In genomic region chr9:130201974-130202373, GRCh38 we compare ENCODE assay signal across 1 cellular context.
A peak's percentile ranks its signal among the peaks of the same experiment; 100 is the strongest.
TF ChIP-seq lines count a peak whose summit lies in the region.

No MANE protein-coding gene starts in this region.

TF ChIP-seq in HepG2, 621 proteins besides CTCF, POLR2A, EP300 and RAD21 (continued from another document and continues in another):
- TF ChIP-seq ZNF597 (CRISPR knock-in tag; IDR thresholded peaks at IDR 0.05), result no peak
- TF ChIP-seq ZNF382 (CRISPR knock-in tag; IDR thresholded peaks at IDR 0.05; ENCODE audit: borderline replicate concordance), result no peak
- TF ChIP-seq MED1 (CRISPR knock-in tag; IDR thresholded peaks at IDR 0.05), result peak; percentile 46
- no peak for TF ChIP-seq ZC3H4 (CRISPR knock-in tag; IDR thresholded peaks at IDR 0.05; ENCODE audit: borderline replicate concordance)
- no peak for TF ChIP-seq ZNF670 (CRISPR knock-in tag; IDR thresholded peaks at IDR 0.05; ENCODE audit: borderline replicate concordance)
- TF ChIP-seq MEIS2 (CRISPR knock-in tag; IDR thresholded peaks at IDR 0.05), result no peak
- no peak for TF ChIP-seq SP140L (CRISPR knock-in tag; IDR thresholded peaks at IDR 0.05; ENCODE audit: borderline replicate concordance)
- no peak for TF ChIP-seq CHD4 (IDR thresholded peaks at IDR 0.05; ENCODE audit: borderline replicate concordance, low read length)
- 0 out of 2 replicates have a peak, but pooled peaks have one; percentile 20 for TF ChIP-seq HES4 (CRISPR knock-in tag; IDR thresholded peaks at IDR 0.05; ENCODE audit: borderline replicate concordance)
- TF ChIP-seq ZXDC (CRISPR knock-in tag; IDR thresholded peaks at IDR 0.05), result no peak
- peak; percentile 44 for TF ChIP-seq ZFX (CRISPR knock-in tag; IDR thresholded peaks at IDR 0.05; ENCODE audit: low read depth)
- no peak for TF ChIP-seq FIP1L1 (IDR thresholded peaks at IDR 0.05; ENCODE audit: borderline replicate concordance, insufficient read depth, low read depth, low read length)
- no peak for TF ChIP-seq FOXK2 (IDR thresholded peaks at IDR 0.05)
- TF ChIP-seq TOE1 (CRISPR knock-in tag; IDR thresholded peaks at IDR 0.05), result no peak
- no peak for TF ChIP-seq NFE2L2 (IDR thresholded peaks at IDR 0.05; ENCODE audit: low read length)
- no peak for TF ChIP-seq FOSL2 (CRISPR knock-in tag; IDR thresholded peaks at IDR 0.05)
- TF ChIP-seq MXD4 (CRISPR knock-in tag; IDR thresholded peaks at IDR 0.05), result no peak
- no peak for TF ChIP-seq RBFOX2 (IDR thresholded peaks at IDR 0.05; ENCODE audit: low read depth, low read length)
- TF ChIP-seq ZBTB21 (CRISPR knock-in tag; IDR thresholded peaks at IDR 0.05), result no peak
- peak; percentile 35; the same call in 1 of the 2 replicates for TF ChIP-seq SOX5 (CRISPR knock-in tag; IDR thresholded peaks at IDR 0.05; ENCODE audit: borderline replicate concordance)
- no peak for TF ChIP-seq U2AF2 (IDR thresholded peaks at IDR 0.05; ENCODE audit: low read depth, low read length)
- TF ChIP-seq STAT6 (CRISPR knock-in tag; IDR thresholded peaks at IDR 0.05; ENCODE audit: borderline replicate concordance), result no peak
- no peak for TF ChIP-seq SRSF1 (optimal IDR thresholded peaks at IDR 0.05; ENCODE audit: low read depth, low read length)
- no peak for TF ChIP-seq SATB2 (CRISPR knock-in tag; IDR thresholded peaks at IDR 0.05)
- TF ChIP-seq ATF7 (IDR thresholded peaks at IDR 0.05), result no peak
- no peak for TF ChIP-seq ATF7 (CRISPR knock-in tag; IDR thresholded peaks at IDR 0.05)
- TF ChIP-seq ZNF772 (CRISPR knock-in tag; IDR thresholded peaks at IDR 0.05), result no peak
- TF ChIP-seq YEATS4 (CRISPR knock-in tag; IDR thresholded peaks at IDR 0.05; ENCODE audit: borderline replicate concordance), result no peak
- TF ChIP-seq MIER2 (CRISPR knock-in tag; IDR thresholded peaks at IDR 0.05), result no peak
- no peak for TF ChIP-seq ZNF574 (CRISPR knock-in tag; IDR thresholded peaks at IDR 0.05)
- 0 out of 2 replicates have a peak, but pooled peaks have one; percentile 40 for TF ChIP-seq ZNF451 (CRISPR knock-in tag; IDR thresholded peaks at IDR 0.05)
- no peak for TF ChIP-seq ZNF180 (CRISPR knock-in tag; IDR thresholded peaks at IDR 0.05; ENCODE audit: borderline replicate concordance, low read depth)
- TF ChIP-seq TAF1 (CRISPR knock-in tag; IDR thresholded peaks at IDR 0.05), result no peak
- no peak for TF ChIP-seq ZHX1 (CRISPR knock-in tag; IDR thresholded peaks at IDR 0.05; ENCODE audit: low read depth)
- no peak for TF ChIP-seq U2AF1 (optimal IDR thresholded peaks at IDR 0.05; ENCODE audit: low read depth, low read length)
- no peak for TF ChIP-seq ZNF512B (CRISPR knock-in tag; IDR thresholded peaks at IDR 0.05; ENCODE audit: borderline replicate concordance)
- TF ChIP-seq SPEN (CRISPR knock-in tag; IDR thresholded peaks at IDR 0.05; ENCODE audit: low read depth), result 0 out of 2 replicates have a peak, but pooled peaks have one; percentile 44
- TF ChIP-seq RAD51 (IDR thresholded peaks at IDR 0.05; ENCODE audit: borderline replicate concordance), result no peak
- no peak for TF ChIP-seq NFATC3 (CRISPR knock-in tag; IDR thresholded peaks at IDR 0.05)
- TF ChIP-seq CREM (IDR thresholded peaks at IDR 0.05), result 0 out of 2 replicates have a peak, but pooled peaks have one; percentile 34
- TF ChIP-seq CREM (CRISPR knock-in tag; IDR thresholded peaks at IDR 0.05), result no peak
